In the genomic region with DNA sequence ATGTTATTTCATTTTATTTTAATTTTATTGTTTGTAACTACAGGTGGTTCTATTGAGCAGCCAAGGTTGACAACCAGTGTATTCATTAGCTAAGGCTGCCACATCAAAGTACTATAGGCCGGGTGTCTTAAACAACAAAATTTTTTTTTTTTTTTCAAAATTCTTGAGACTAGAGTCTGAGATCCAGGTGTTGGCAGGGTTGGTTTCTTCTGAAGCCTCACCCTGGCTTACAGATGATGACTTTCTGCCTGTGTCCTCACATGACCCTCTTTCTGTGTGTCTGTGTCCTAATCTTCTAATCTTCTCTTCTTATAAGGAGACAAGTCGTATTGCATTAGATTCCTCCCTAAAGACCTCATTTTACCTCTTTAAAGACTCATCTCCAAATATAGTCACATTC, we compare ENCODE assay signal across 18 cellular contexts.
A peak's percentile ranks its signal among the peaks of the same experiment; 100 is the strongest.
DNase-seq lines count a peak whose midpoint lies in the region; ATAC-seq and TF ChIP-seq lines count a peak whose summit lies in the region.
"Had no signal": no experiment of that assay in that cellular context is flagged by ENCODE, and none has a peak within 500 bp of the region (broad histone marks: within the 10 kb centered on the region; RNA-seq: fewer than 3 reads in every experiment).

No MANE protein-coding gene starts in this region.

- H4K20me1 ChIP-seq in DND-41 (ENCODE audit: insufficient read depth, low read length), result no peaks in the 10 kb centered on the region
- no peaks in the 10 kb centered on the region for H4K20me1 ChIP-seq in hepatocyte (ENCODE audit: insufficient read depth, poor library complexity, severe bottlenecking)

- ATAC-seq in DND-41 (ENCODE audit: insufficient read depth, low read depth), result peak; percentile 56; the same call in 2 of the 3 replicates
- peak; percentile 55 for ATAC-seq in HG02642 (IDR thresholded peaks at IDR 0.05; ENCODE audit: poor library complexity, unreplicated experiment)
- peak; percentile 50 for ATAC-seq in HG03342 (IDR thresholded peaks at IDR 0.05; ENCODE audit: unreplicated experiment)

- H3K4me1 ChIP-seq in DND-41 (ENCODE audit: insufficient read depth, low read length) (peaks cover 11% of the 10 kb centered on the region), hepatocyte (ENCODE audit: insufficient read depth) (no peaks in the 10 kb centered on the region)
- H3K4me1 ChIP-seq in CD8-positive, alpha-beta memory T cell (ENCODE audit: insufficient read depth, low read length), result no peaks in the 10 kb centered on the region
- H3K4me1 ChIP-seq: BE2C had no signal

- no peaks in the 10 kb centered on the region for H3K4me1 Mint-ChIP-seq in chondrocyte (ENCODE audit: low read depth)
- H3K4me1 Mint-ChIP-seq in CD8-positive, alpha-beta memory T cell, result no peaks in the 10 kb centered on the region
- H3K4me1 Mint-ChIP-seq: CD4-positive, CD25-positive, alpha-beta regulatory T cell; H9 had no signal

- no peak overlapping the region for H3K27ac Mint-ChIP-seq in chondrocyte (ENCODE audit: unreplicated experiment)
- H3K27ac Mint-ChIP-seq in CD8-positive, alpha-beta memory T cell, result no peak overlapping the region
- H3K27ac Mint-ChIP-seq: CD4-positive, CD25-positive, alpha-beta regulatory T cell; H9 had no signal

- no peaks in the 10 kb centered on the region for H3K9me3 Mint-ChIP-seq in chondrocyte (ENCODE audit: low read depth)
- peaks cover 0 to 5% (median 0%) of the 10 kb centered on the region in 5 donors for H3K9me3 Mint-ChIP-seq in CD8-positive, alpha-beta memory T cell
- H3K9me3 Mint-ChIP-seq: CD4-positive, CD25-positive, alpha-beta regulatory T cell; H9 had no signal

- H3K36me3 Mint-ChIP-seq in chondrocyte (ENCODE audit: low read depth), result no peaks in the 10 kb centered on the region
- no peaks in the 10 kb centered on the region for H3K36me3 Mint-ChIP-seq in CD8-positive, alpha-beta memory T cell
- H3K36me3 Mint-ChIP-seq: CD4-positive, CD25-positive, alpha-beta regulatory T cell had no signal

- H3K27ac ChIP-seq in DND-41 (ENCODE audit: low read length) (no peak overlapping the region), WERI-Rb-1 (no peak overlapping the region), hepatocyte (no peak overlapping the region)
- H3K27ac ChIP-seq in CD8-positive, alpha-beta memory T cell (ENCODE audit: low read depth, low read length), result no peak overlapping the region
- H3K27ac ChIP-seq: HL-60 had no signal

- peaks cover 2% of the 10 kb centered on the region for H3K27me3 Mint-ChIP-seq in chondrocyte (ENCODE audit: low read depth)
- H3K27me3 Mint-ChIP-seq in CD8-positive, alpha-beta memory T cell, result no peaks in the 10 kb centered on the region
- H3K27me3 Mint-ChIP-seq: CD4-positive, CD25-positive, alpha-beta regulatory T cell had no signal

- no peak overlapping the region for H3K9ac ChIP-seq in DND-41 (ENCODE audit: low read depth, low read length)

- 79% methylated on average over 2 of the region's 2 CpGs for WGBS in hepatocyte (ENCODE audit: low lambda C conversion rate, missing lambda C conversion rate)

- peak; percentile 12 for DNase-seq in DND-41
- DNase-seq in WERI-Rb-1, result peak; percentile 61
- DNase-seq in hepatocyte (ENCODE audit: low spot score), result no peak
- DNase-seq in chondrocyte (ENCODE audit: low spot score), result no peak
- no peak for DNase-seq in CD8-positive, alpha-beta memory T cell
- DNase-seq: BE2C; CD4-positive, CD25-positive, alpha-beta regulatory T cell; EL; H9; IMR-90; NCI-H187; NCI-H2107; NCI-H510A; NCI-H748 treated with DMSO at 0.1 percent for 48 hours; SIG-M5 had no signal

- H3K4me3 ChIP-seq in DND-41 (ENCODE audit: low read depth in 1 of 2, low read length in 2 of 2), result no peak overlapping the region
- H3K4me3 ChIP-seq in WERI-Rb-1 (ENCODE audit: low read depth, low read length), result no peak overlapping the region
- H3K4me3 ChIP-seq in hepatocyte, result no peak overlapping the region
- no peak overlapping the region for H3K4me3 ChIP-seq in CD8-positive, alpha-beta memory T cell (ENCODE audit: low read length)

- H3K4me2 ChIP-seq in DND-41 (ENCODE audit: insufficient read depth, low read length), result no peak overlapping the region
- H3K4me2 ChIP-seq in hepatocyte, result no peak overlapping the region

- TF ChIP-seq CTCF in DND-41 (IDR thresholded peaks at IDR 0.05; ENCODE audit: borderline replicate concordance, extremely low read depth, low read length, poor library complexity, severe bottlenecking), result no peak
- no peak for TF ChIP-seq CTCF in WERI-Rb-1 (IDR thresholded peaks at IDR 0.05; ENCODE audit: low read depth, low read length)
- TF ChIP-seq CTCF in hepatocyte (IDR thresholded peaks at IDR 0.05; ENCODE audit: poor library complexity), result no peak
- TF ChIP-seq CTCF in chondrocyte (IDR thresholded peaks at IDR 0.05), result no peak

- H3K36me3 ChIP-seq in DND-41 (ENCODE audit: insufficient read depth, low read length) (no peaks in the 10 kb centered on the region), WERI-Rb-1 (no peaks in the 10 kb centered on the region), hepatocyte (replicated peaks; ENCODE audit: insufficient read depth, low read depth) (no peaks in the 10 kb centered on the region)
- H3K36me3 ChIP-seq in CD8-positive, alpha-beta memory T cell (ENCODE audit: insufficient read depth, low read length), result no peaks in the 10 kb centered on the region
- H3K36me3 ChIP-seq: BE2C had no signal

- H3K4me3 Mint-ChIP-seq in chondrocyte (ENCODE audit: unreplicated experiment), result no peak overlapping the region
- no peak overlapping the region for H3K4me3 Mint-ChIP-seq in CD8-positive, alpha-beta memory T cell
- H3K4me3 Mint-ChIP-seq: CD4-positive, CD25-positive, alpha-beta regulatory T cell; H9 had no signal

- no peaks in the 10 kb centered on the region for H3K79me2 ChIP-seq in DND-41 (ENCODE audit: insufficient read depth, low read length)
- H3K79me2 ChIP-seq in hepatocyte, result no peaks in the 10 kb centered on the region

- no peak overlapping the region for H2AFZ ChIP-seq in DND-41 (ENCODE audit: low read depth, low read length)
- no peak overlapping the region for H2AFZ ChIP-seq in hepatocyte

- H3K9me3 ChIP-seq in DND-41 (ENCODE audit: insufficient read depth, low read length, severe bottlenecking) (no peaks in the 10 kb centered on the region), WERI-Rb-1 (ENCODE audit: severe bottlenecking) (no peaks in the 10 kb centered on the region), hepatocyte (ENCODE audit: low read depth) (no peaks in the 10 kb centered on the region)
- no peaks in the 10 kb centered on the region for H3K9me3 ChIP-seq in CD8-positive, alpha-beta memory T cell (ENCODE audit: low read length)
- H3K9me3 ChIP-seq: BE2C had no signal

- CTCF ChIA-PET in CD8-positive, alpha-beta memory T cell (lab: Charles Lee), result no interaction called here

- POLR2A ChIA-PET in CD8-positive, alpha-beta memory T cell (lab: Charles Lee), result no interaction called here

- no peaks in the 10 kb centered on the region for H3K27me3 ChIP-seq in DND-41 (ENCODE audit: insufficient read depth, low read length, poor library complexity)
- H3K27me3 ChIP-seq in WERI-Rb-1 (ENCODE audit: insufficient read depth, low read depth, severe bottlenecking), result no peaks in the 10 kb centered on the region
- no peaks in the 10 kb centered on the region for H3K27me3 ChIP-seq in hepatocyte
- H3K27me3 ChIP-seq in CD8-positive, alpha-beta memory T cell (ENCODE audit: insufficient read depth, low read length, poor library complexity, severe bottlenecking), result no peaks in the 10 kb centered on the region
- H3K27me3 ChIP-seq: BE2C had no signal

- H3K9me2 ChIP-seq in hepatocyte (replicated peaks; ENCODE audit: insufficient read depth), result no peaks in the 10 kb centered on the region

Comparison
In these comparisons a context has a peak if more than half of its experiments do, and no peak if none do; other contexts are left out.
1. DNase-seq: peak in DND-41 (single experiment) and WERI-Rb-1 (single experiment); none in hepatocyte (single experiment), chondrocyte (single experiment) and CD8-positive, alpha-beta memory T cell (0 of 5).
2. Peak in every context shown above with its lines, with median percentiles within 50 percentile points of each other: ATAC-seq.